ENCODE assay signal across 8 cellular contexts in genomic region chr17:5418858-5419355, GRCh38. TPM values are rescaled to one million over a fixed set of nuclear protein-coding genes. Genes with fewer than 3 reads are reported as not detected.
DNase-seq lines count a peak whose midpoint lies in the region; ATAC-seq, FAIRE-seq and TF ChIP-seq lines count a peak whose summit lies in the region.

No MANE protein-coding gene starts in this region.

- in situ Hi-C loops in SK-MEL-5 (cut with HindIII; ENCODE audit: low pct_unique_long_range_greater_than_20kb, low sequenced_read_pairs) (no loop called here), astrocyte of the spinal cord (cut with HindIII; ENCODE audit: low sequenced_read_pairs) (no loop called here)

- H3K27me3 ChIP-seq in keratinocyte (ENCODE audit: control insufficient read depth, extremely low read depth, insufficient read depth, low read length) = no peaks in the 10 kb centered on the region

- TF ChIP-seq CTCF in astrocyte of the spinal cord (IDR thresholded peaks at IDR 0.05; ENCODE audit: low read depth, low read length) (no peak), keratinocyte (optimal IDR thresholded peaks at IDR 0.05 in 1 of 3, IDR thresholded peaks at IDR 0.05 in 1 of 3, conservative IDR thresholded peaks at IDR 0.05 in 1 of 3; ENCODE audit: extremely low read depth in 1 of 3, insufficient read depth in 2 of 3, low read length in 3 of 3) (no peak)

- H3K4me3 ChIP-seq in astrocyte of the spinal cord (ENCODE audit: low read depth, low read length) (peak overlapping the region; percentile 89), keratinocyte (ENCODE audit: control insufficient read depth in 2 of 3, extremely low read depth in 1 of 3, insufficient read depth in 2 of 3, low read depth in 1 of 3, low read length in 3 of 3) (peak overlapping the region; percentile 68 to 99 (median 98))

- H3K9me3 ChIP-seq in keratinocyte (ENCODE audit: control insufficient read depth, low read depth, low read length) = no peaks in the 10 kb centered on the region

- H3K79me2 ChIP-seq in keratinocyte (ENCODE audit: control insufficient read depth, insufficient read depth, low read length) = peaks cover 52% of the 10 kb centered on the region

- peak overlapping the region; percentile 98 for H3K4me2 ChIP-seq in keratinocyte (ENCODE audit: control insufficient read depth, extremely low read depth, insufficient read depth, low read depth, low read length)

- DNase-seq in activated gamma-delta T cell treated with Interleukin-2 at 50 U/mL for 16 hours (peak; percentile 49), activated gamma-delta T cell (lab: John Stamatoyannopoulos, UW) (no peak), SK-MEL-5 (ENCODE audit: low read depth, low spot score) (peak; percentile 30), astrocyte of the spinal cord (ENCODE audit: low read depth, low spot score) (no peak), keratinocyte (ENCODE audit: low read depth, low spot score) (no peak), SKM-1 (lab: John Stamatoyannopoulos, UW; ENCODE audit: unreplicated experiment) (no peak)
- DNase-seq in stimulated activated CD4-positive, alpha-beta T cell treated with anti-CD3 and anti-CD28 coated beads, Interleukin-2, amount 100 ng/mL, for 24 hours = peak; percentile 57 to 74

- H3K36me3 ChIP-seq in keratinocyte (ENCODE audit: control insufficient read depth in 2 of 2, extremely low read depth in 1 of 2, insufficient read depth in 2 of 2, low read length in 2 of 2) = peaks cover 3 to 16% of the 10 kb centered on the region in 2 experiments

- ATAC-seq in HG03442 (IDR thresholded peaks at IDR 0.05; ENCODE audit: unreplicated experiment) = peak; percentile 15

- H3K27ac ChIP-seq in keratinocyte (ENCODE audit: control insufficient read depth, insufficient read depth, low read length) = peak overlapping the region; percentile 99

- dilution Hi-C loops in keratinocyte (cut with MboI; ENCODE audit: extremely low pct_ligation_motif_present, low sequenced_read_pairs) = no loop called here

- FAIRE-seq in keratinocyte (lab: Jason Lieb, UNC) = peak; percentile 32

- H2AFZ ChIP-seq in keratinocyte (ENCODE audit: control insufficient read depth, low read length) = peak overlapping the region; percentile 99

- no peaks in the 10 kb centered on the region for H3K9me1 ChIP-seq in keratinocyte (ENCODE audit: control insufficient read depth, extremely low read depth, insufficient read depth, low read length)

- H4K20me1 ChIP-seq in keratinocyte (ENCODE audit: control insufficient read depth, extremely low read depth, insufficient read depth, low read length) = no peaks in the 10 kb centered on the region

- H3K9ac ChIP-seq in keratinocyte (ENCODE audit: control insufficient read depth, extremely low read depth, insufficient read depth, low read length) = peak overlapping the region; percentile 99

- peaks cover 44% of the 10 kb centered on the region for H3K4me1 ChIP-seq in keratinocyte (ENCODE audit: control insufficient read depth, extremely low read depth, insufficient read depth, low read length)

RNA-seq across cellular contexts. Expression of gene NUP88, which starts 0.6 kb away (rescaled TPM):
- total RNA-seq in SK-MEL-5 (2014; rRNA removed; shearing (Covaris generic)) = 136 and 152 TPM in 2 replicates
- 58.4 and 71.5 TPM in 2 replicates for polyA plus RNA-seq in SK-MEL-5 (2015; cell fraction: cytosol; rRNA removed)
- 32.1 and 38.5 TPM in 2 replicates for polyA plus RNA-seq in SK-MEL-5 (2015; cell fraction: nucleus; rRNA removed)
- polyA plus RNA-seq in keratinocyte = 53.6 to 81.5 TPM (median 64.9 TPM) in 3 replicates
- 49.1 TPM for polyA plus RNA-seq in keratinocyte (2011; ENCODE audit: low read depth)
- 48.9 and 81.0 TPM in 2 replicates for polyA plus RNA-seq in keratinocyte (2011; cell fraction: cytosol; rRNA removed)
- polyA plus RNA-seq in keratinocyte (2011; cell fraction: nucleus; rRNA removed) = 53.3 and 57.4 TPM in 2 replicates
- 45.7 and 66.6 TPM in 2 replicates for polyA plus RNA-seq in keratinocyte (2012; ENCODE audit: low replicate concordance)
- 46.5 to 113 TPM (median 52.8 TPM) in 3 replicates for polyA minus RNA-seq in keratinocyte
- 42.4 TPM for polyA minus RNA-seq in keratinocyte (2011; cell fraction: cytosol; rRNA and poly(A)+ RNA removed)
- polyA minus RNA-seq in keratinocyte (2011; cell fraction: nucleus; rRNA and poly(A)+ RNA removed) = 29.1 and 36.3 TPM in 2 replicates

RNA-seq across cellular contexts. Expression of gene RPAIN, which starts 1.1 kb away (rescaled TPM):
- 48.9 and 49.0 TPM in 2 replicates for total RNA-seq in SK-MEL-5 (2014; rRNA removed; shearing (Covaris generic))
- polyA plus RNA-seq in SK-MEL-5 (2015; cell fraction: cytosol; rRNA removed) = 36.6 and 47.4 TPM in 2 replicates
- 151 and 182 TPM in 2 replicates for polyA plus RNA-seq in SK-MEL-5 (2015; cell fraction: nucleus; rRNA removed)
- 18.5 to 22.5 TPM (median 22.1 TPM) in 3 replicates for polyA plus RNA-seq in keratinocyte
- polyA plus RNA-seq in keratinocyte (2011; ENCODE audit: low read depth) = 24.3 TPM
- polyA plus RNA-seq in keratinocyte (2011; cell fraction: cytosol; rRNA removed) = 12.8 and 17.2 TPM in 2 replicates
- polyA plus RNA-seq in keratinocyte (2011; cell fraction: nucleus; rRNA removed) = 30.3 and 33.9 TPM in 2 replicates
- 16.8 and 45.4 TPM in 2 replicates for polyA plus RNA-seq in keratinocyte (2012; ENCODE audit: low replicate concordance)
- polyA minus RNA-seq in keratinocyte = 2.6 to 13.3 TPM (median 8.7 TPM) in 3 replicates
- polyA minus RNA-seq in keratinocyte (2011; cell fraction: cytosol; rRNA and poly(A)+ RNA removed) = 8.1 TPM
- polyA minus RNA-seq in keratinocyte (2011; cell fraction: nucleus; rRNA and poly(A)+ RNA removed) = 10.9 and 14.0 TPM in 2 replicates

RNA-seq across cellular contexts. Expression of gene C1QBP, which starts 20.0 kb away (rescaled TPM):
- total RNA-seq in SK-MEL-5 (2014; rRNA removed; shearing (Covaris generic)) = 647 and 670 TPM in 2 replicates
- 460 TPM in 2 replicates for polyA plus RNA-seq in SK-MEL-5 (2015; cell fraction: cytosol; rRNA removed)
- polyA plus RNA-seq in SK-MEL-5 (2015; cell fraction: nucleus; rRNA removed) = 106 and 168 TPM in 2 replicates
- 176 to 431 TPM (median 394 TPM) in 3 replicates for polyA plus RNA-seq in keratinocyte
- polyA plus RNA-seq in keratinocyte (2011; ENCODE audit: low read depth) = 647 TPM
- 302 and 508 TPM in 2 replicates for polyA plus RNA-seq in keratinocyte (2011; cell fraction: cytosol; rRNA removed)
- polyA plus RNA-seq in keratinocyte (2011; cell fraction: nucleus; rRNA removed) = 161 and 229 TPM in 2 replicates
- polyA plus RNA-seq in keratinocyte (2012; ENCODE audit: low replicate concordance) = 177 and 311 TPM in 2 replicates
- 60.9 to 239 TPM (median 98.3 TPM) in 3 replicates for polyA minus RNA-seq in keratinocyte
- 196 TPM for polyA minus RNA-seq in keratinocyte (2011; cell fraction: cytosol; rRNA and poly(A)+ RNA removed)
- polyA minus RNA-seq in keratinocyte (2011; cell fraction: nucleus; rRNA and poly(A)+ RNA removed) = 30.1 and 49.1 TPM in 2 replicates

RNA-seq across cellular contexts. Expression of gene DHX33, which starts 49.9 kb away (rescaled TPM):
- total RNA-seq in SK-MEL-5 (2014; rRNA removed; shearing (Covaris generic)) = 22.4 and 26.8 TPM in 2 replicates
- polyA plus RNA-seq in SK-MEL-5 (2015; cell fraction: cytosol; rRNA removed) = 46.3 and 65.0 TPM in 2 replicates
- polyA plus RNA-seq in SK-MEL-5 (2015; cell fraction: nucleus; rRNA removed) = 43.0 and 51.5 TPM in 2 replicates
- 12.3 to 23.1 TPM (median 20.0 TPM) in 3 replicates for polyA plus RNA-seq in keratinocyte
- 8.7 TPM for polyA plus RNA-seq in keratinocyte (2011; ENCODE audit: low read depth)
- 14.2 and 15.1 TPM in 2 replicates for polyA plus RNA-seq in keratinocyte (2011; cell fraction: cytosol; rRNA removed)
- polyA plus RNA-seq in keratinocyte (2011; cell fraction: nucleus; rRNA removed) = 28.0 and 30.3 TPM in 2 replicates
- 7.0 and 19.2 TPM in 2 replicates for polyA plus RNA-seq in keratinocyte (2012; ENCODE audit: low replicate concordance)
- 25.4 to 49.2 TPM (median 33.8 TPM) in 3 replicates for polyA minus RNA-seq in keratinocyte
- polyA minus RNA-seq in keratinocyte (2011; cell fraction: cytosol; rRNA and poly(A)+ RNA removed) = 19.0 TPM
- polyA minus RNA-seq in keratinocyte (2011; cell fraction: nucleus; rRNA and poly(A)+ RNA removed) = 18.5 and 29.9 TPM in 2 replicates

Comparison
In these comparisons a context has a peak if more than half of its experiments do, and no peak if none do; other contexts are left out.
1. DNase-seq: peak in activated gamma-delta T cell treated with Interleukin-2 at 50 U/mL for 16 hours (single experiment), SK-MEL-5 (single experiment) and stimulated activated CD4-positive, alpha-beta T cell treated with anti-CD3 and anti-CD28 coated beads, Interleukin-2, amount 100 ng/mL, for 24 hours (2 of 2); none in activated gamma-delta T cell (single experiment), astrocyte of the spinal cord (single experiment), keratinocyte (single experiment) and SKM-1 (single experiment).